ENCODE assay signal across 1 cellular context in genomic region chr15:63505842-63506222, GRCh38.
TF ChIP-seq lines count a peak whose summit lies in the region.

No MANE protein-coding gene starts in this region.

TF ChIP-seq in SK-N-SH treated with all-trans-retinoic acid at 6 μM for 48 hours, 23 proteins besides CTCF, POLR2A, EP300 and RAD21 (continued from another document):
- TF ChIP-seq, protein P1, sequence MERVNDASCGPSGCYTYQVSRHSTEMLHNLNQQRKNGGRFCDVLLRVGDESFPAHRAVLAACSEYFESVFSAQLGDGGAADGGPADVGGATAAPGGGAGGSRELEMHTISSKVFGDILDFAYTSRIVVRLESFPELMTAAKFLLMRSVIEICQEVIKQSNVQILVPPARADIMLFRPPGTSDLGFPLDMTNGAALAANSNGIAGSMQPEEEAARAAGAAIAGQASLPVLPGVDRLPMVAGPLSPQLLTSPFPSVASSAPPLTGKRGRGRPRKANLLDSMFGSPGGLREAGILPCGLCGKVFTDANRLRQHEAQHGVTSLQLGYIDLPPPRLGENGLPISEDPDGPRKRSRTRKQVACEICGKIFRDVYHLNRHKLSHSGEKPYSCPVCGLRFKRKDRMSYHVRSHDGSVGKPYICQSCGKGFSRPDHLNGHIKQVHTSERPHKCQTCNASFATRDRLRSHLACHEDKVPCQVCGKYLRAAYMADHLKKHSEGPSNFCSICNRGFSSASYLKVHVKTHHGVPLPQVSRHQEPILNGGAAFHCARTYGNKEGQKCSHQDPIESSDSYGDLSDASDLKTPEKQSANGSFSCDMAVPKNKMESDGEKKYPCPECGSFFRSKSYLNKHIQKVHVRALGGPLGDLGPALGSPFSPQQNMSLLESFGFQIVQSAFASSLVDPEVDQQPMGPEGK (CRISPR knock-in tag; IDR thresholded peaks at IDR 0.05; ENCODE audit: borderline replicate concordance), result no peak
- TF ChIP-seq TCF4 (CRISPR knock-in tag; IDR thresholded peaks at IDR 0.05; ENCODE audit: borderline replicate concordance), result no peak
- no peak for TF ChIP-seq TOX (CRISPR knock-in tag; IDR thresholded peaks at IDR 0.05; ENCODE audit: borderline replicate concordance)
- no peak for TF ChIP-seq ZFP3 (CRISPR knock-in tag; IDR thresholded peaks at IDR 0.05)
